ENCODE assay signal across 20 cellular contexts in the genomic region with DNA sequence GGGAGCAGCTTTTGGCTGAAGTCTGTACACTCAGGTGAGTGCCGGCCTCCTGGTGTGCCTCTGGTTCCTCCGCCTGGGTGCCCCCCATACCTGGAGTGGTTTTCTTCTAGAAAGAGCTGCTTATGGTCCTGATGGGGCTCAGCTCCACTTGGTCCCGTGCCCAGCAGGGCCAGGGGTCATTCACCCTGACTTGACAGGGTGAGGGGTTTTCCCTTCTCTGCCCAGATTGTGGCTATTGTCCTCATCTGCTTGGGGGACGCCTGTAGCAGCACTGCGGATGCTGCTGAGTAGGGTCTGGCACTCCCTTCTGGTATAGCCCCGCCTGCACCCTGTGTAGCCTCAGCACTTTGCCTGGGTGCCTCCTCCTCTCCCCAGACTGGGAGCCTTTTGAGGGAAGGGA. TPM values are rescaled to one million over a fixed set of nuclear protein-coding genes. Genes with fewer than 3 reads are reported as not detected.
"Had no signal": no experiment of that assay in that cellular context is flagged by ENCODE, and none has a peak within 500 bp of the region (broad histone marks: within the 10 kb centered on the region; RNA-seq: fewer than 3 reads in every experiment).

No MANE protein-coding gene starts in this region.

- ATAC-seq: foreskin keratinocyte; naive thymus-derived CD4-positive, alpha-beta T cell; stimulated activated naive CD8-positive, alpha-beta T cell treated with anti-CD3 and anti-CD28 coated beads, Interleukin-15, Interleukin-2, amounts not matched to agents 100 U/mL and 50 U/mL, for 24 hours had no signal

- H3K9me3 ChIP-seq: colonic mucosa, neutrophil, suprapubic skin, thyroid gland had no signal

- H3K4me1 ChIP-seq: foreskin keratinocyte had no signal

- H3K4me3 ChIP-seq: colonic mucosa, suprapubic skin, thyroid gland had no signal

- DNase-seq: colonic mucosa; dermis blood vessel endothelial cell; endodermal cell; erythroblast; foreskin keratinocyte; left colon; mesendoderm; naive thymus-derived CD4-positive, alpha-beta T cell; nephron progenitor cell; stimulated activated CD4-positive, alpha-beta T cell treated with anti-CD3 and anti-CD28 coated beads, Interleukin-12 subunit alpha, Interleukin-12 subunit beta, amount 100 ng/mL, for 4 hours; stimulated activated CD4-positive, alpha-beta T cell treated with anti-CD3 and anti-CD28 coated beads, Interleukin-2, amount 100 ng/mL, for 48 hours; stimulated activated naive CD8-positive, alpha-beta T cell treated with anti-CD3 and anti-CD28 coated beads, Interleukin-15, Interleukin-2, amounts not matched to agents 100 U/mL and 50 U/mL, for 24 hours; thyroid gland had no signal

- H3K36me3 ChIP-seq: neutrophil, suprapubic skin, thyroid gland had no signal

- H3K27me3 ChIP-seq: colonic mucosa, neutrophil, suprapubic skin, thyroid gland had no signal

- H3K27ac ChIP-seq: colonic mucosa, foreskin keratinocyte, neutrophil, suprapubic skin, thyroid gland had no signal

RNA-seq across cellular contexts. Expression of gene OMP, which starts 8.2 kb away (rescaled TPM):
- total RNA-seq: dermis blood vessel endothelial cell, foreskin keratinocyte, kidney epithelial cell, lung microvascular endothelial cell, osteocyte, pulmonary artery endothelial cell had no signal
- polyA plus RNA-seq: endothelial cell of umbilical vein; foreskin keratinocyte; naive thymus-derived CD4-positive, alpha-beta T cell had no signal

RNA-seq across cellular contexts. Expression of gene MYO7A, which starts 17.2 kb away (rescaled TPM):
- total RNA-seq: osteocyte had no signal
- polyA plus RNA-seq: naive thymus-derived CD4-positive, alpha-beta T cell had no signal
